ENCODE assay signal across 31 cellular contexts in the genomic region with DNA sequence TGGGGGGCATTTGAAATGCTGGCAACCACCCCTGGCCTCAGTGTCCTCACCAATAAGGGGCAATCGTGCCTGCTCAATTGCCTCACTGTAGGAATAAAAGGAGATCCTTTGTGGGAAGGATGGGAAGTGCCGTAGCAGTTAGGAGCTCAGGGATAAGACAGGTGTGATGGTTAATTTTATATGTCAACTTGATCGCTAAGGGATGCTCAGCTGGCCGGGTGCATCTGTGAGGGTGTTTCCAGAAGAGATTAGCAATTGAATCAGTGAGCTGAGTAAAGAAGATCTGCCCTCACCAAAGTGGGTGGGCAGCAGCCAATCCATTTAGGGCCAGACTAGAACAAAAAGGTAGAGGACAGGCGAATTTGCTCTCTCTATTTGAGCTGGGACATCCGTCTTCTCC. TPM values are rescaled to one million over a fixed set of nuclear protein-coding genes. Genes with fewer than 3 reads are reported as not detected.
"Had no signal": no experiment of that assay in that cellular context is flagged by ENCODE, and none has a peak within 500 bp of the region (broad histone marks: within the 10 kb centered on the region; RNA-seq: fewer than 3 reads in every experiment).

No MANE protein-coding gene starts in this region.

- H2AFZ ChIP-seq: neural progenitor cell had no signal

- H3K4me1 ChIP-seq: lower lobe of right lung, prostate gland, spleen, suprapubic skin, tibial artery, upper lobe of right lung had no signal

- ATAC-seq: left cardiac atrium; left lobe of liver; lower lobe of right lung; natural killer cell; right cardiac atrium; sciatic nerve; stimulated activated effector memory CD8-positive, alpha-beta T cell treated with anti-CD3 and anti-CD28 coated beads, Interleukin-12 subunit alpha, Interleukin-12 subunit beta, amount 100 ng/mL, for 72 hours; upper lobe of right lung had no signal

- H3K27ac ChIP-seq: lower lobe of right lung, neural progenitor cell, neutrophil, ovary, prostate gland, spleen, suprapubic skin, thoracic aorta, tibial artery, upper lobe of right lung had no signal

- H3K9me3 ChIP-seq: lower lobe of right lung, neutrophil, ovary, prostate gland, spleen, suprapubic skin, thoracic aorta, tibial artery, upper lobe of right lung had no signal

- H3K4me2 ChIP-seq: neural progenitor cell had no signal

- H3K27me3 ChIP-seq: neural progenitor cell, neutrophil, ovary, spleen, suprapubic skin, tibial artery, upper lobe of right lung had no signal

- H3K36me3 ChIP-seq: lower lobe of right lung, neural progenitor cell, neutrophil, ovary, prostate gland, suprapubic skin, thoracic aorta, tibial artery, upper lobe of right lung had no signal

- H3K9ac ChIP-seq: neural progenitor cell had no signal

- DNase-seq: hippocampal formation; kidney glomerular epithelial cell; left cardiac atrium; lower lobe of right lung; mammary epithelial cell; mesenchymal stem cell; naive B cell; natural killer cell; nephron progenitor cell; occipital lobe; ovary; retina; right cardiac atrium; small intestine; spleen; stimulated activated CD4-positive, alpha-beta T cell treated with anti-CD3 and anti-CD28 coated beads, Interleukin-4, amount 100 ng/mL, for 24 hours; stimulated activated naive CD4-positive, alpha-beta T cell; tibial artery; trophoblast cell; upper lobe of right lung had no signal

- H3K4me3 ChIP-seq: lower lobe of right lung, neural progenitor cell, ovary, prostate gland, spleen, suprapubic skin, thoracic aorta, tibial artery, upper lobe of right lung had no signal

RNA-seq across cellular contexts. Expression of gene HMX2, which starts 52.6 kb away (rescaled TPM):
- total RNA-seq: left cardiac atrium, left lobe of liver, liver, lower lobe of right lung, mammary epithelial cell, natural killer cell, occipital lobe, ovary, right cardiac atrium, sciatic nerve, spleen, subcutaneous adipose tissue, suprapubic skin, thoracic aorta, upper lobe of right lung had no signal
- polyA plus RNA-seq: keratinocyte, liver, mammary epithelial cell, ovary, right cardiac atrium had no signal
